ENCODE assay signal across 9 cellular contexts in genomic region chr6:26569433-26569764, GRCh38. TPM values are rescaled to one million over a fixed set of nuclear protein-coding genes. Genes with fewer than 3 reads are reported as not detected.
DNase-seq lines count a peak whose midpoint lies in the region; ATAC-seq and TF ChIP-seq lines count a peak whose summit lies in the region.
"Had no signal": no experiment of that assay in that cellular context is flagged by ENCODE, and none has a peak within 500 bp of the region (broad histone marks: within the 10 kb centered on the region; RNA-seq: fewer than 3 reads in every experiment).

No MANE protein-coding gene starts in this region.

- H2AFZ ChIP-seq in GM23338 (no peak overlapping the region; the same call in 1 of the 2 replicates), mesenchymal stem cell (ENCODE audit: low read depth, low read length) (no peak overlapping the region)

- 13% methylated on average over 2 of the region's 2 CpGs for WGBS in mesenchymal stem cell
- 13 to 20% (median 15%) methylated on average over 2 of the region's 2 CpGs for WGBS in adrenal gland, 4 donors

- no peak for TF ChIP-seq POLR2A in adrenal gland (IDR thresholded peaks at IDR 0.05)

- no peak overlapping the region for H3K23ac ChIP-seq in mesenchymal stem cell (ENCODE audit: low read length in 2 of 2)

- H3K79me1 ChIP-seq in mesenchymal stem cell (replicated peaks; ENCODE audit: low read length, poor library complexity, severe bottlenecking): no peaks in the 10 kb centered on the region

- H2BK15ac ChIP-seq in mesenchymal stem cell (ENCODE audit: low read depth, poor library complexity, severe bottlenecking): no peak overlapping the region

- no peaks in the 10 kb centered on the region for H3K79me2 ChIP-seq in GM23338 (replicated peaks; ENCODE audit: insufficient read depth)

- ATAC-seq in GM23338 (no peak), HG03457 (IDR thresholded peaks at IDR 0.05; ENCODE audit: unreplicated experiment) (no peak)
- no peak for ATAC-seq in activated naive CD8-positive, alpha-beta T cell treated with anti-CD3 and anti-CD28 coated beads, Interleukin-2, amount 50 U/mL, for 24 hours

- peak overlapping the region; percentile 91 for H3K4me3 Mint-ChIP-seq in GM23338
- H3K4me3 Mint-ChIP-seq in activated naive CD8-positive, alpha-beta T cell treated with anti-CD3 and anti-CD28 coated beads, Interleukin-2, amount 50 U/mL, for 24 hours: peak overlapping the region; percentile 90

- no peak overlapping the region for H3K18ac ChIP-seq in mesenchymal stem cell (ENCODE audit: low read depth in 1 of 2, low read length in 2 of 2)

- H3K27ac Mint-ChIP-seq in GM23338: no peak overlapping the region
- H3K27ac Mint-ChIP-seq in activated naive CD8-positive, alpha-beta T cell treated with anti-CD3 and anti-CD28 coated beads, Interleukin-2, amount 50 U/mL, for 24 hours: peak overlapping the region; percentile 99

- no peaks in the 10 kb centered on the region for H4K20me1 ChIP-seq in GM23338 (replicated peaks; ENCODE audit: insufficient read depth)

- no peak overlapping the region for H2BK120ac ChIP-seq in mesenchymal stem cell (ENCODE audit: low read depth, low read length)

- H2BK12ac ChIP-seq in mesenchymal stem cell (ENCODE audit: low read length in 2 of 2): no peak overlapping the region

- peaks cover 6% of the 10 kb centered on the region; the same call in 1 of the 3 replicates for H3K36me3 Mint-ChIP-seq in GM23338 (ENCODE audit: low read depth)
- peaks cover 4% of the 10 kb centered on the region for H3K36me3 Mint-ChIP-seq in activated naive CD8-positive, alpha-beta T cell treated with anti-CD3 and anti-CD28 coated beads, Interleukin-2, amount 50 U/mL, for 24 hours (ENCODE audit: low read depth)

- H3K9me2 ChIP-seq in GM23338 (ENCODE audit: insufficient read depth): no peaks in the 10 kb centered on the region

- no peak overlapping the region for H4K8ac ChIP-seq in mesenchymal stem cell (ENCODE audit: low read length)

- H3K4me1 ChIP-seq in GM23338 (ENCODE audit: insufficient read depth) (no peaks in the 10 kb centered on the region; the same call in 1 of the 2 replicates), mesenchymal stem cell (ENCODE audit: control insufficient read depth, insufficient read depth, low read depth, low read length) (no peaks in the 10 kb centered on the region), adrenal gland (replicated peaks in 1 of 2) (no peaks in the 10 kb centered on the region)

- no peaks in the 10 kb centered on the region for H3K27me3 ChIP-seq in GM23338 (ENCODE audit: insufficient read depth)
- H3K27me3 ChIP-seq in mesenchymal stem cell (ENCODE audit: control insufficient read depth in 1 of 2, insufficient read depth in 1 of 2, low read length in 2 of 2): no peaks in the 10 kb centered on the region
- H3K27me3 ChIP-seq in adrenal gland: no peaks in the 10 kb centered on the region

- peaks cover 31% of the 10 kb centered on the region for H3K27me3 Mint-ChIP-seq in GM23338 (ENCODE audit: insufficient read depth, low read depth, poor library complexity)
- peaks cover 4% of the 10 kb centered on the region for H3K27me3 Mint-ChIP-seq in activated naive CD8-positive, alpha-beta T cell treated with anti-CD3 and anti-CD28 coated beads, Interleukin-2, amount 50 U/mL, for 24 hours

- H3K36me3 ChIP-seq in GM23338 (ENCODE audit: insufficient read depth) (no peaks in the 10 kb centered on the region), mesenchymal stem cell (ENCODE audit: control insufficient read depth in 1 of 2, insufficient read depth in 2 of 2, low read depth in 1 of 2, low read length in 2 of 2) (no peaks in the 10 kb centered on the region), adrenal gland (replicated peaks in 1 of 2) (no peaks in the 10 kb centered on the region)
- H3K36me3 ChIP-seq: neutrophil had no signal

- H4K91ac ChIP-seq in mesenchymal stem cell (ENCODE audit: low read length): no peak overlapping the region

- POLR2A ChIA-PET in GM10248 (lab: Yijun Ruan, JAX): interaction anchor here (0.8 to 1.7 kb wide), 2 partner anchors 353 to 578 kb away, joined by 3 to 4 read pairs; a partner anchor contains a TSS

- no peak overlapping the region for H3K4ac ChIP-seq in mesenchymal stem cell (ENCODE audit: low read depth in 1 of 2, low read length in 2 of 2)

- no peak overlapping the region for H3K14ac ChIP-seq in mesenchymal stem cell (ENCODE audit: low read length in 2 of 2)

- H2AK5ac ChIP-seq in mesenchymal stem cell (ENCODE audit: low read length, severe bottlenecking): no peak overlapping the region

- H3K4me1 Mint-ChIP-seq in GM23338: peaks cover 4% of the 10 kb centered on the region; the same call in 1 of the 3 replicates
- peaks cover 40% of the 10 kb centered on the region for H3K4me1 Mint-ChIP-seq in activated naive CD8-positive, alpha-beta T cell treated with anti-CD3 and anti-CD28 coated beads, Interleukin-2, amount 50 U/mL, for 24 hours

- H3K27ac ChIP-seq in GM23338 (ENCODE audit: low read depth): no peak overlapping the region
- peak overlapping the region; percentile 41 for H3K27ac ChIP-seq in mesenchymal stem cell (ENCODE audit: low read length, poor library complexity, severe bottlenecking)
- H3K27ac ChIP-seq in adrenal gland: no peak overlapping the region

- TF ChIP-seq CTCF in AG10803 (conservative IDR thresholded peaks at IDR 0.05; ENCODE audit: low read length) (no peak), GM23338 (conservative IDR thresholded peaks at IDR 0.05; ENCODE audit: low read depth in 2 of 2) (no peak), adrenal gland (IDR thresholded peaks at IDR 0.05) (no peak), GM10248 (IDR thresholded peaks at IDR 0.05; ENCODE audit: control extremely low read depth, extremely low read depth, low read depth, missing control alignments) (no peak)

- intact Hi-C loops in adrenal gland (cut with DNase I): no loop called here

- H3K9ac ChIP-seq in mesenchymal stem cell (ENCODE audit: low read length): peak overlapping the region; percentile 90

- no peak for DNase-seq in AG10803 (ENCODE audit: low read depth)
- DNase-seq in GM23338 (ENCODE audit: low spot score): no peak
- no peak for DNase-seq in activated naive CD8-positive, alpha-beta T cell treated with anti-CD3 and anti-CD28 coated beads, Interleukin-2, amount 50 U/mL, for 24 hours
- DNase-seq in mesenchymal stem cell: no peak
- DNase-seq in adrenal gland: no peak
- DNase-seq in germinal center (ENCODE audit: low spot score): no peak
- DNase-seq in GM10248 (ENCODE audit: extremely low spot score): no peak

- H3K4me2 ChIP-seq in GM23338 (peak overlapping the region; percentile 84), mesenchymal stem cell (ENCODE audit: low read length, poor library complexity, severe bottlenecking) (peak overlapping the region; percentile 48)

- no peak overlapping the region for H2BK5ac ChIP-seq in mesenchymal stem cell (ENCODE audit: low read depth, low read length, poor library complexity, severe bottlenecking)

- peaks cover 10% of the 10 kb centered on the region; the same call in 2 of the 3 replicates for H3K9me3 Mint-ChIP-seq in GM23338
- H3K9me3 Mint-ChIP-seq in activated naive CD8-positive, alpha-beta T cell treated with anti-CD3 and anti-CD28 coated beads, Interleukin-2, amount 50 U/mL, for 24 hours: no peaks in the 10 kb centered on the region

- no peaks in the 10 kb centered on the region for H3K9me3 ChIP-seq in mesenchymal stem cell (ENCODE audit: control insufficient read depth, low read length)
- H3K9me3 ChIP-seq in adrenal gland (replicated peaks in 1 of 3): no peaks in the 10 kb centered on the region
- H3K9me3 ChIP-seq: neutrophil had no signal

- H3K4me3 ChIP-seq in AG10803 (ENCODE audit: low read length) (peak overlapping the region; percentile 70), GM23338 (peak overlapping the region; percentile 95), mesenchymal stem cell (ENCODE audit: insufficient read depth in 1 of 2, low read depth in 1 of 2, low read length in 2 of 2) (peak overlapping the region in 1 of 2 experiments; percentile 92), adrenal gland (no peak overlapping the region)

- CTCF ChIA-PET in GM10248 (lab: Yijun Ruan, JAX): interaction anchor here (0.8 to 20.8 kb wide), 14 partner anchors 11 to 1203 kb away, joined by 3 to 280 read pairs (median 4); partner anchors contain the start of gene ABT1

- no peaks in the 10 kb centered on the region for H3F3A ChIP-seq in GM23338 (replicated peaks; ENCODE audit: low read depth)

TF ChIP-seq in GM23338, 12 proteins besides CTCF, POLR2A, EP300 and RAD21 (continues in another document):
- no peak for TF ChIP-seq STAT1 (IDR thresholded peaks at IDR 0.05; ENCODE audit: unreplicated experiment)

RNA-seq across cellular contexts. Expression of gene ABT1, which starts 27.4 kb away (rescaled TPM):
- total RNA-seq in GM23338 (2014; rRNA removed; shearing (Covaris generic)): 25.7 and 28.9 TPM in 2 replicates
- polyA plus RNA-seq in GM23338 (2016; fragmentation: Nextera tagmentation; extraction: Ambion mirVana) (28.5 and 29.1 TPM in 2 replicates), adrenal gland (10 to 100 TPM in 1 of 3 donors, 1 to 10 TPM in 2; 7.3 to 10.1 (median 9.1) TPM)
- 15.1 TPM for polyA plus RNA-seq in mesenchymal stem cell (2013, experiment 1 of 2)
- 15.5 TPM for polyA plus RNA-seq in mesenchymal stem cell (2013, experiment 2 of 2)
- total RNA-seq in adrenal gland: 10 to 100 TPM; 11.4 to 21.6 (median 12.4) TPM

RNA-seq across cellular contexts. Expression of gene HMGN4, which starts 31.2 kb away (rescaled TPM):
- 76.5 and 91.4 TPM in 2 replicates for total RNA-seq in GM23338 (2014; rRNA removed; shearing (Covaris generic))
- polyA plus RNA-seq in GM23338 (2016; fragmentation: Nextera tagmentation; extraction: Ambion mirVana): 26.2 and 35.3 TPM in 2 replicates
- 34.2 TPM for polyA plus RNA-seq in mesenchymal stem cell (2013, experiment 1 of 2)
- polyA plus RNA-seq in mesenchymal stem cell (2013, experiment 2 of 2): 32.7 TPM
- total RNA-seq in adrenal gland: 10 to 100 TPM; 29.6 to 55.7 (median 46.2) TPM
- 10 to 100 TPM; 13.9 to 49.1 (median 21.6) TPM for polyA plus RNA-seq in adrenal gland

Comparison
In these comparisons a context has a peak if more than half of its experiments do, and no peak if none do; other contexts are left out.
1. H3K4me3 ChIP-seq: peak in AG10803 (single experiment) and GM23338 (single experiment); none in adrenal gland (0 of 4).